ENCODE assay signal across 8 cellular contexts in genomic region chr7:92880212-92881090, GRCh38. TPM values are rescaled to one million over a fixed set of nuclear protein-coding genes. Genes with fewer than 3 reads are reported as not detected.
DNase-seq lines count a peak whose midpoint lies in the region; ATAC-seq and TF ChIP-seq lines count a peak whose summit lies in the region.

No MANE protein-coding gene starts in this region.

- H3K27ac ChIP-seq in left lung: no peak overlapping the region

- H3K4me3 ChIP-seq in left lung: no peak overlapping the region

- ATAC-seq in left lung (peak; percentile 54), GM21526 (IDR thresholded peaks at IDR 0.05; ENCODE audit: low FRiP score, unreplicated experiment) (no peak), HG02759 (IDR thresholded peaks at IDR 0.05; ENCODE audit: unreplicated experiment) (no peak), HG02588 (IDR thresholded peaks at IDR 0.05; ENCODE audit: unreplicated experiment) (no peak)

- DNase-seq in HT-29 (ENCODE audit: low spot score) (peak; percentile 58), amniotic epithelial cell (ENCODE audit: low read depth) (peak; percentile 66), left lung (no peak), middle frontal gyrus (ENCODE audit: extremely low spot score, low spot score) (no peak)

- no peaks in the 10 kb centered on the region for H3K36me3 ChIP-seq in left lung

- intact Hi-C loops in left lung (cut with DNase I): no loop called here

- H3K4me1 ChIP-seq in left lung: no peaks in the 10 kb centered on the region

- H3K9me3 ChIP-seq in left lung: peaks cover 0 to 10% of the 10 kb centered on the region in 2 donors

- TF ChIP-seq CTCF in GM12873 (IDR thresholded peaks at IDR 0.05; ENCODE audit: insufficient read depth, low read depth, low read length, missing control alignments): peak; percentile 44
- TF ChIP-seq CTCF in left lung (IDR thresholded peaks at IDR 0.05): peak in 1 of 2 donors; percentile 28

- H3K27me3 ChIP-seq in left lung: no peaks in the 10 kb centered on the region

RNA-seq across cellular contexts. Expression of gene CDK6, which starts 44.1 kb away (rescaled TPM):
- total RNA-seq in HT-29 (2014; rRNA removed; shearing (Covaris generic)): 48.8 and 59.5 TPM in 2 replicates
- total RNA-seq in left lung: 10 to 100 TPM; 20.3 to 24.0 TPM

Comparison
In these comparisons a context has a peak if more than half of its experiments do, and no peak if none do; other contexts are left out.
1. DNase-seq: peak in HT-29 (single experiment) and amniotic epithelial cell (single experiment); none in left lung (0 of 2) and middle frontal gyrus (single experiment).